ENCODE assay signal across 18 cellular contexts in genomic region chr15:75059607-75060006, GRCh38.
"Had no signal": no experiment of that assay in that cellular context is flagged by ENCODE, and none has a peak within 500 bp of the region (broad histone marks: within the 10 kb centered on the region; RNA-seq: fewer than 3 reads in every experiment).

No MANE protein-coding gene starts in this region.

- H3K27me3 ChIP-seq: esophagus squamous epithelium, gastroesophageal sphincter, thyroid gland had no signal

- H3K9me3 ChIP-seq: esophagus squamous epithelium, gastroesophageal sphincter, thyroid gland had no signal

- FAIRE-seq: urothelium cell line had no signal

- H3K27ac ChIP-seq: esophagus squamous epithelium, gastroesophageal sphincter, thyroid gland had no signal

- DNase-seq: activated CD4-positive, alpha-beta T cell treated with anti-CD3 and anti-CD28 coated beads for 36 hours; activated CD4-positive, alpha-beta T cell treated with anti-CD3 and anti-CD28 coated beads, Interleukin-2, amount 50 U/mL, for 4 hours; activated naive CD4-positive, alpha-beta T cell treated with anti-CD3 and anti-CD28 coated beads for 36 hours; activated T-cell treated with anti-CD3 and anti-CD28 coated beads, Interleukin-2, amount 50 U/mL, for 1 hour; effector memory CD4-positive, alpha-beta T cell; esophagus squamous epithelium; hypothalamus; left ventricle myocardium superior; mammary epithelial cell; midbrain; natural killer cell; retina; stimulated activated CD4-positive, alpha-beta T cell treated with anti-CD3 and anti-CD28 coated beads, Interleukin-4, amount 100 ng/mL, for 1 hour; stimulated activated naive CD4-positive, alpha-beta T cell treated with Interleukin-2 at 50 U/mL for 16 hours; thyroid gland had no signal

- H3K4me1 ChIP-seq: esophagus squamous epithelium, thyroid gland had no signal

- H3K36me3 ChIP-seq: esophagus squamous epithelium, thyroid gland had no signal

- H3K4me3 ChIP-seq: esophagus squamous epithelium, gastroesophageal sphincter, thyroid gland had no signal

- ATAC-seq: activated CD4-positive, alpha-beta T cell treated with anti-CD3 and anti-CD28 coated beads for 36 hours; gastroesophageal sphincter; left ventricle myocardium superior; natural killer cell; SK-N-SH treated with all-trans-retinoic acid at 6 μM for 48 hours had no signal
